16 cellular contexts compared by ENCODE assay signal in the genomic region with DNA sequence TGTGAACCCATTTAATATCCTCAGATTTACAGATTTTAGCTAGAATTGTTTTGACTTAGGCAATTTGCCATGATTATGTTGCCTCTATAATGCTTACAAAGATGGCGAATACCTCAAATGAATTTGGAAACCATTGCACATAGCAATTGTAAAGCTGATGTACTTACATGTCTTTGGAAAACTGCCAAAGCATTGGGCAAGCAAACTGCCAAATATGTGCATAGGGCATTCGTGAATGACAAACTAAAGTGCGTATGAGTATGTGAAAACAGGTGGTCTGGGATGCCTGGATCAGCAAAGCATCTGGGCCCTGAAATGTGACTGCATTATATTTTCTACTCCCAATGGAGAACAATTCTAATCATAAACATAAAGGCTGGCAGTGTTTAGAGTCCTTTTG.
DNase-seq lines count a peak whose midpoint lies in the region; ATAC-seq and TF ChIP-seq lines count a peak whose summit lies in the region.
"Had no signal": no experiment of that assay in that cellular context is flagged by ENCODE, and none has a peak within 500 bp of the region (broad histone marks: within the 10 kb centered on the region; RNA-seq: fewer than 3 reads in every experiment).

No MANE protein-coding gene starts in this region.

- ATAC-seq in HG03469 (IDR thresholded peaks at IDR 0.05; ENCODE audit: unreplicated experiment), result no peak
- ATAC-seq: T-cell had no signal

- no peak overlapping the region for H3K4me3 ChIP-seq in epithelial cell of esophagus (ENCODE audit: low read length)
- no peak overlapping the region for H3K4me3 ChIP-seq in coronary artery
- H3K4me3 ChIP-seq: PC-9, SK-N-MC had no signal

- DNase-seq in NCI-H2171 treated with DMSO at 0.1 percent for 48 hours (lab: John Stamatoyannopoulos, UW) (peak; percentile 1), NCI-H2171 (lab: John Stamatoyannopoulos, UW) (no peak), NCI-H1105 treated with DMSO at 0.1 percent for 48 hours (lab: John Stamatoyannopoulos, UW) (peak; percentile 90), NCI-H510A (lab: John Stamatoyannopoulos, UW) (peak; percentile 17), epithelial cell of esophagus (ENCODE audit: low read depth) (peak; percentile 57), coronary artery (ENCODE audit: low spot score) (no peak)
- no peak for DNase-seq in activated effector memory CD4-positive, alpha-beta T cell treated with Interleukin-2 at 50 U/mL for 16 hours
- DNase-seq: C1 segment of cervical spinal cord, HFFc6, Karpas-422, NCI-H1436 treated with DMSO at 0.1 percent for 48 hours, PC-9, T-cell, T-helper 9 cell had no signal

- H3K27ac ChIP-seq in coronary artery, result no peak overlapping the region
- H3K27ac ChIP-seq: PC-9, SK-N-MC had no signal

- TF ChIP-seq CTCF in epithelial cell of esophagus (IDR thresholded peaks at IDR 0.05; ENCODE audit: insufficient read depth, low read depth, low read length, missing control alignments), result no peak
- no peak for TF ChIP-seq CTCF in coronary artery (IDR thresholded peaks at IDR 0.05)

Comparison
In these comparisons a context has a peak if more than half of its experiments do, and no peak if none do; other contexts are left out.
1. DNase-seq: peak in NCI-H2171 treated with DMSO at 0.1 percent for 48 hours (single experiment), NCI-H1105 treated with DMSO at 0.1 percent for 48 hours (single experiment), NCI-H510A (single experiment) and epithelial cell of esophagus (single experiment); none in NCI-H2171 (single experiment), activated effector memory CD4-positive, alpha-beta T cell treated with Interleukin-2 at 50 U/mL for 16 hours (single experiment) and coronary artery (single experiment).